Comparison of ENCODE assay signal across 20 cellular contexts in the genomic region with DNA sequence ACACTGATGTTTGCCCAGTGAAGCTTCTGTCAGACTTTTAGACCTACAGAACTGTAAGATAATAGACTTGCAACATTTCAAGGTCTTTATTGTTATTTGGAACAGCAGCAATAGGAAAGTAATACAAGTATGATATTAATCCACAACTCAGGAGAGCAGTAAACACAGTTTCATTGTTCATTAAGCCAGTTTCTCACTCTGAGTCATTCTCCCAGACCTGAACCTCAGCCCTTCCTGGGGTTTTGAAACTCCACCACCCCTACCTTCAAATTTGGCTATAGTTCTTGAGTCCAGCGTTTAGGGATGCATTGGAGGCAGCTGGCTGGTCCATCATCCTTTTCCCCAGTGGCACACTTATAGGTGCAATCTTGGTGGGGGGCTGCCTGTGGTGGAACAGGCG.
DNase-seq lines count a peak whose midpoint lies in the region; ATAC-seq and TF ChIP-seq lines count a peak whose summit lies in the region.
"Had no signal": no experiment of that assay in that cellular context is flagged by ENCODE, and none has a peak within 500 bp of the region (broad histone marks: within the 10 kb centered on the region; RNA-seq: fewer than 3 reads in every experiment).

No MANE protein-coding gene starts in this region.

- no peak overlapping the region for H3K27ac ChIP-seq in adrenal gland
- no peak overlapping the region for H3K27ac ChIP-seq in stomach
- H3K27ac ChIP-seq: parathyroid adenoma had no signal

- H3K27me3 ChIP-seq in adrenal gland (no peaks in the 10 kb centered on the region), stomach (no peaks in the 10 kb centered on the region)

- H3K4me1 ChIP-seq in adrenal gland (replicated peaks in 1 of 2) (no peaks in the 10 kb centered on the region), stomach (no peaks in the 10 kb centered on the region)
- H3K4me1 ChIP-seq: parathyroid adenoma had no signal

- no peaks in the 10 kb centered on the region for H3K36me3 ChIP-seq in adrenal gland (replicated peaks in 1 of 2)
- H3K36me3 ChIP-seq in stomach: no peaks in the 10 kb centered on the region

- 71 to 89% (median 84%) methylated on average over 2 of the region's 2 CpGs for WGBS in adrenal gland, 4 donors
- WGBS in stomach, 5 donors: 74 to 94% (median 81%) methylated on average over 2 of the region's 2 CpGs

- TF ChIP-seq EP300 in stomach (IDR thresholded peaks at IDR 0.05): no peak

- TF ChIP-seq CTCF in adrenal gland (IDR thresholded peaks at IDR 0.05) (no peak), stomach (IDR thresholded peaks at IDR 0.05) (no peak)

- peaks cover 47% of the 10 kb centered on the region for H3K27me3 Mint-ChIP-seq in T-helper 17 cell
- H3K27me3 Mint-ChIP-seq: brain had no signal

- ATAC-seq in GM18873 (IDR thresholded peaks at IDR 0.05; ENCODE audit: low FRiP score, unreplicated experiment) (peak; percentile 55), GM21447 (IDR thresholded peaks at IDR 0.05; ENCODE audit: unreplicated experiment) (peak; percentile 85), HG02938 (IDR thresholded peaks at IDR 0.05; ENCODE audit: unreplicated experiment) (peak; percentile 79), HG03520 (IDR thresholded peaks at IDR 0.05; ENCODE audit: unreplicated experiment) (peak; percentile 46), T-helper 17 cell (no peak)
- ATAC-seq: HCT116 had no signal

- no peak overlapping the region for H3K4me3 Mint-ChIP-seq in T-helper 17 cell
- H3K4me3 Mint-ChIP-seq: brain had no signal

- DNase-seq in adrenal gland (no peak), stomach (no peak), NCI-H1930 (lab: John Stamatoyannopoulos, UW) (no peak), T-helper 17 cell (no peak)
- DNase-seq: activated CD4-positive, alpha-beta T cell treated with anti-CD3 and anti-CD28 coated beads, Interleukin-2, amount 50 U/mL, for 4 hours; activated T-cell treated with anti-CD3 and anti-CD28 coated beads, Interleukin-2, amount 50 U/mL, for 1 hour; erythroblast; NCI-H1092; stimulated activated CD4-positive, alpha-beta T cell treated with anti-CD3 and anti-CD28 coated beads, Interleukin-2, amount 100 ng/mL, for 24 hours; substantia nigra; SW 1271 had no signal

- H3K4me3 ChIP-seq in adrenal gland: no peak overlapping the region
- H3K4me3 ChIP-seq in stomach: no peak overlapping the region

- TF ChIP-seq POLR2A in adrenal gland (IDR thresholded peaks at IDR 0.05) (no peak), stomach (IDR thresholded peaks at IDR 0.05) (no peak)

- no peaks in the 10 kb centered on the region for H3K4me1 Mint-ChIP-seq in T-helper 17 cell

- intact Hi-C loops in adrenal gland (cut with DNase I): no loop called here
- intact Hi-C loops in stomach (cut with DNase I; ENCODE audit: low total_unique reads): no loop called here

- no peaks in the 10 kb centered on the region for H3K36me3 Mint-ChIP-seq in T-helper 17 cell (ENCODE audit: low read depth)
- H3K36me3 Mint-ChIP-seq: activated naive CD4-positive, alpha-beta T cell treated with anti-CD3 and anti-CD28 coated beads, Interleukin-2, amount 50 U/mL, for 72 hours had no signal

- H3K9me3 ChIP-seq in adrenal gland (replicated peaks in 1 of 3): no peaks in the 10 kb centered on the region
- no peaks in the 10 kb centered on the region for H3K9me3 ChIP-seq in stomach
- no peaks in the 10 kb centered on the region for H3K9me3 ChIP-seq in T-helper 17 cell (ENCODE audit: control insufficient read depth, low read length, poor library complexity, severe bottlenecking)

- no peak overlapping the region for H3K27ac Mint-ChIP-seq in T-helper 17 cell
- H3K27ac Mint-ChIP-seq: activated naive CD4-positive, alpha-beta T cell treated with anti-CD3 and anti-CD28 coated beads, Interleukin-2, amount 50 U/mL, for 72 hours; dendritic cell treated with granulocyte-macrophage colony-stimulating factor and Interleukin-4, amounts not matched to agents 40 ng/mL and 50 ng/mL, for 4 days had no signal
